8 cellular contexts compared by ENCODE assay signal in genomic region chr9:71233646-71234045, GRCh38.
"Had no signal": no experiment of that assay in that cellular context is flagged by ENCODE, and none has a peak within 500 bp of the region (broad histone marks: within the 10 kb centered on the region; RNA-seq: fewer than 3 reads in every experiment).

No MANE protein-coding gene starts in this region.

- H3K9me3 ChIP-seq: HAP-1 had no signal

- H3K4me1 ChIP-seq: HAP-1 had no signal

- DNase-seq: GM23248, GOT3, H7, HFFc6 had no signal

- H3K27ac ChIP-seq: GM23248, HL-60 had no signal

- ATAC-seq: HCT116, HepG2 had no signal

- H3K36me3 ChIP-seq: HAP-1 had no signal

- H3K4me3 ChIP-seq: GM23248, HAP-1 had no signal
